1 cellular context compared by ENCODE assay signal in genomic region chr19:4045597-4046361, GRCh38.
TF ChIP-seq lines count a peak whose summit lies in the region.

No MANE protein-coding gene starts in this region.

TF ChIP-seq in K562, 482 proteins besides CTCF, POLR2A, EP300 and RAD21:
- peak; percentile 24; the same call in 1 of the 2 replicates for TF ChIP-seq POLR2G (IDR thresholded peaks at IDR 0.05; ENCODE audit: low read depth, low read length)
- TF ChIP-seq ERF (CRISPR knock-in tag; IDR thresholded peaks at IDR 0.05): no peak
